In the genomic region with DNA sequence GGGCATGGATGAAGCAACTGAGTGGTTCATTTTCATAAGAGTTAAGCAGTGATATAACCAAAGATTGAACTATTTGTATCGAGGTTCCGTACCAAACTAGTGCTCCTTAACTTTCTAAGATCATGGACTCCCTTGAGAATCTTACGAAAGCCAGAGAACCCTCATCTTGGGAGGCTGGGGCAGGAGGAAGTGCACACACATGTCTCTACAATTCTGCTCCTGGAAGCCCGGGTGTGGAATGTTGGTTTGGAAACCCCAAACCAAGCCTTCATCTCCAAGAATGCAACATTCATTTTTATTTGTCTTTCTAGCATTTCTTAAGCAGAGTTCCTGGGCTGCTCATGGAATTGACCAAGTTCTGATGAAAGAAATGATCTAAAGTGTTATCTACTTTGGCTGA, we compare ENCODE assay signal across 13 cellular contexts.
"Had no signal": no experiment of that assay in that cellular context is flagged by ENCODE, and none has a peak within 500 bp of the region (broad histone marks: within the 10 kb centered on the region; RNA-seq: fewer than 3 reads in every experiment).

No MANE protein-coding gene starts in this region.

- H3K4me3 Mint-ChIP-seq: activated naive CD4-positive, alpha-beta T cell treated with anti-CD3 and anti-CD28 coated beads, Interleukin-2, amount 50 U/mL, for 24 hours; neural crest cell; T-helper 2 cell treated with Interferon-gamma antibody and Interleukin-4, amounts not matched to agents 5 μg/mL and 100 μg/mL, for 36 hours had no signal

- DNase-seq: activated CD4-positive, alpha-beta T cell treated with anti-CD3 and anti-CD28 coated beads, Interleukin-2, amount 50 U/mL, for 4 hours; activated effector memory CD4-positive, alpha-beta T cell treated with Interleukin-2 at 50 U/mL for 16 hours; activated T-cell treated with anti-CD3 and anti-CD28 coated beads, Interleukin-2, amount 50 U/mL, for 1 hour; esophagus squamous epithelium; ovary; stimulated activated CD4-positive, alpha-beta T cell treated with anti-CD3 and anti-CD28 coated beads, Interleukin-4, amount 100 ng/mL, for 4 hours; stomach had no signal

- H3K4me3 ChIP-seq: esophagus squamous epithelium, gastroesophageal sphincter, hepatocyte, ovary, stomach, thoracic aorta had no signal

- ATAC-seq: gastroesophageal sphincter had no signal

- H3K9me3 Mint-ChIP-seq: activated naive CD4-positive, alpha-beta T cell treated with anti-CD3 and anti-CD28 coated beads, Interleukin-2, amount 50 U/mL, for 24 hours; neural crest cell; T-helper 2 cell treated with Interferon-gamma antibody and Interleukin-4, amounts not matched to agents 5 μg/mL and 100 μg/mL, for 36 hours had no signal

- H3K4me1 Mint-ChIP-seq: activated naive CD4-positive, alpha-beta T cell treated with anti-CD3 and anti-CD28 coated beads, Interleukin-2, amount 50 U/mL, for 24 hours; neural crest cell had no signal

- H3K27ac Mint-ChIP-seq: activated naive CD4-positive, alpha-beta T cell treated with anti-CD3 and anti-CD28 coated beads, Interleukin-2, amount 50 U/mL, for 24 hours; T-helper 2 cell treated with Interferon-gamma antibody and Interleukin-4, amounts not matched to agents 5 μg/mL and 100 μg/mL, for 36 hours had no signal

- H3K36me3 Mint-ChIP-seq: activated naive CD4-positive, alpha-beta T cell treated with anti-CD3 and anti-CD28 coated beads, Interleukin-2, amount 50 U/mL, for 24 hours had no signal
